Comparison of ENCODE assay signal across 16 cellular contexts in the genomic region with DNA sequence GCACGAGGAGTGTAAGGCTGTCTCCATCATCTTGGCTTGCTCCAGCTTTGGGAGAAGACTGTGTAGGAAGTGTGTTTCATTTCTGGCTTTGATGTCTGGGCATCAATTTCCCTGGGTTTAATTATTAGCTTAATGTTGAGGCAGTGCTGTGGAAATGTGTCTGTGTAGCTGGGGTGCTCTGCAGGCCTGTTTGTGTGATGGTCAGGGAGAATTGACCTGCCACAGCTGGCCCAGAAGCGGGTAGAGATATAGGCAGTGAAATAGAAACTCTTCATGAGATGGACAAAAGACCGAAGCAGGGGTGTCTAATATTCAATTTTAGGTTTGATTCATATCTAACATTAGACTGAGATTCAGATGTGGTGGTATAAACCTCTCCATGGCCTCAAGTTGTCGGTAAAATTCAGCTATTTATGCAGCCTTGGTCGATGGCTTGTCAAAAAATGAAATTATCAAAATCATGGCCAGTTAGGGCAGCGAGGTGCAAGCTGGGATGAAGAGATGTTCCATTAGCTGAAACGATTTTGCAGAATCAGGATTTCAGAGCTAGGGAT.
DNase-seq lines count a peak whose midpoint lies in the region; ATAC-seq, FAIRE-seq and TF ChIP-seq lines count a peak whose summit lies in the region.
"Had no signal": no experiment of that assay in that cellular context is flagged by ENCODE, and none has a peak within 500 bp of the region (broad histone marks: within the 10 kb centered on the region; RNA-seq: fewer than 3 reads in every experiment).

No MANE protein-coding gene starts in this region.

- H3K79me2 ChIP-seq in H9 (ENCODE audit: insufficient read depth, low read length) = no peaks in the 10 kb centered on the region

- H3K14ac ChIP-seq in mesenchymal stem cell (ENCODE audit: low read length in 2 of 2) (no peak overlapping the region), H9 (ENCODE audit: insufficient read depth, low read length) (no peak overlapping the region)

- no peak overlapping the region for H3K4me2 ChIP-seq in mesenchymal stem cell (ENCODE audit: low read length, poor library complexity, severe bottlenecking)
- H3K4me2 ChIP-seq in H9 (ENCODE audit: insufficient read depth, insufficient read length, low read length) = no peak overlapping the region

- H3K4me1 ChIP-seq in body of pancreas (peaks cover 7% of the 10 kb centered on the region), mesenchymal stem cell (ENCODE audit: control insufficient read depth, insufficient read depth, low read depth, low read length) (peaks cover 2% of the 10 kb centered on the region), small intestine (ENCODE audit: control insufficient read depth in 2 of 2, insufficient read depth in 1 of 2, low read depth in 1 of 2, low read length in 1 of 2) (no peaks in the 10 kb centered on the region), H9 (ENCODE audit: insufficient read depth, low read length) (0 out of 2 replicates have a peak, but pooled peaks cover 2% of the 10 kb centered on the region)
- H3K4me1 ChIP-seq: Peyer's patch had no signal

- no peaks in the 10 kb centered on the region for H3K23me2 ChIP-seq in H9 (ENCODE audit: insufficient read length, low read depth, low read length, poor library complexity, severe bottlenecking)

- H2AFZ ChIP-seq in mesenchymal stem cell (ENCODE audit: low read depth, low read length) (no peak overlapping the region), H9 (ENCODE audit: low read length) (no peak overlapping the region)

- H4K20me1 ChIP-seq in H9 (ENCODE audit: control insufficient read depth, insufficient read depth, insufficient read length) = no peaks in the 10 kb centered on the region

- H2AK5ac ChIP-seq in mesenchymal stem cell (ENCODE audit: low read length, severe bottlenecking) (no peak overlapping the region), H9 (ENCODE audit: insufficient read length, low read length) (no peak overlapping the region)

- no peak overlapping the region for H3K27ac Mint-ChIP-seq in activated T-cell treated with anti-CD3 and anti-CD28 coated beads, Interleukin-2, amount 50 U/mL, for 72 hours
- no peak overlapping the region for H3K27ac Mint-ChIP-seq in H9
- H3K27ac Mint-ChIP-seq: CD8-positive, alpha-beta T cell had no signal

- intact Hi-C loops in body of pancreas (cut with DNase I) = no loop called here

- H3K4me3 ChIP-seq in body of pancreas (no peak overlapping the region), mesenchymal stem cell (ENCODE audit: insufficient read depth in 1 of 2, low read depth in 1 of 2, low read length in 2 of 2) (no peak overlapping the region), small intestine (ENCODE audit: low read depth in 1 of 2, low read length in 2 of 2) (no peak overlapping the region)
- H3K4me3 ChIP-seq: Peyer's patch had no signal

- H2BK15ac ChIP-seq in mesenchymal stem cell (ENCODE audit: low read depth, poor library complexity, severe bottlenecking) (no peak overlapping the region), H9 (ENCODE audit: low read depth, low read length) (no peak overlapping the region)

- no peak overlapping the region for H3K56ac ChIP-seq in H9 (ENCODE audit: insufficient read length, low read depth, low read length)

- H3K4me1 Mint-ChIP-seq in activated T-cell treated with anti-CD3 and anti-CD28 coated beads, Interleukin-2, amount 50 U/mL, for 72 hours (ENCODE audit: low read depth) = no peaks in the 10 kb centered on the region
- H3K4me1 Mint-ChIP-seq in H9 = peaks cover 9 to 10% of the 10 kb centered on the region in 2 experiments

- H3K36me3 ChIP-seq in body of pancreas (replicated peaks in 1 of 2; ENCODE audit: insufficient read depth in 1 of 2, low read depth in 2 of 2) = no peaks in the 10 kb centered on the region
- peaks cover 0 to 16% of the 10 kb centered on the region in 2 experiments for H3K36me3 ChIP-seq in mesenchymal stem cell (ENCODE audit: control insufficient read depth in 1 of 2, insufficient read depth in 2 of 2, low read depth in 1 of 2, low read length in 2 of 2)
- no peaks in the 10 kb centered on the region for H3K36me3 ChIP-seq in small intestine (ENCODE audit: control insufficient read depth in 2 of 2, insufficient read depth in 2 of 2, low read length in 2 of 2)
- H3K36me3 ChIP-seq: Peyer's patch had no signal

- FAIRE-seq in small intestine (lab: Jason Lieb, UNC) (no peak), GM19239 (lab: Jason Lieb, UNC) (no peak)

- no peaks in the 10 kb centered on the region for H3K9me3 ChIP-seq in body of pancreas
- peaks cover 23% of the 10 kb centered on the region for H3K9me3 ChIP-seq in mesenchymal stem cell (ENCODE audit: control insufficient read depth, low read length)
- H3K9me3 ChIP-seq in small intestine (ENCODE audit: control insufficient read depth, low read depth) = no peaks in the 10 kb centered on the region
- peaks cover 8% of the 10 kb centered on the region for H3K9me3 ChIP-seq in H9 (ENCODE audit: control insufficient read depth, low read depth, low read length)
- H3K9me3 ChIP-seq: Peyer's patch had no signal

- H4K5ac ChIP-seq in H9 (ENCODE audit: insufficient read length, low read depth, low read length) = no peak overlapping the region

- H3T11ph ChIP-seq in H9 (ENCODE audit: low read length) = no peak overlapping the region

- no peaks in the 10 kb centered on the region for H3K27me3 ChIP-seq in body of pancreas
- H3K27me3 ChIP-seq in mesenchymal stem cell (ENCODE audit: control insufficient read depth in 1 of 2, insufficient read depth in 1 of 2, low read length in 2 of 2) = no peaks in the 10 kb centered on the region
- H3K27me3 ChIP-seq in small intestine (ENCODE audit: control insufficient read depth in 2 of 2, insufficient read depth in 2 of 2, low read length in 2 of 2) = no peaks in the 10 kb centered on the region
- no peaks in the 10 kb centered on the region for H3K27me3 ChIP-seq in H9 (ENCODE audit: insufficient read depth, low read length)
- H3K27me3 ChIP-seq: Peyer's patch had no signal

- TF ChIP-seq CTCF in body of pancreas (IDR thresholded peaks at IDR 0.05) (no peak), H9 (conservative IDR thresholded peaks at IDR 0.05) (no peak)

- H2BK12ac ChIP-seq in mesenchymal stem cell (ENCODE audit: low read length in 2 of 2) (no peak overlapping the region), H9 (ENCODE audit: insufficient read length, low read depth, low read length) (no peak overlapping the region)

- H4K91ac ChIP-seq in mesenchymal stem cell (ENCODE audit: low read length) = no peak overlapping the region
- no peak overlapping the region for H4K91ac ChIP-seq in H9 (ENCODE audit: insufficient read length, low read depth, low read length)

- H3K27ac ChIP-seq in body of pancreas (no peak overlapping the region), mesenchymal stem cell (ENCODE audit: low read length, poor library complexity, severe bottlenecking) (no peak overlapping the region), small intestine (ENCODE audit: low read depth in 1 of 2, low read length in 1 of 2) (peak overlapping the region in 1 of 2 donors; percentile 21), H9 (ENCODE audit: insufficient read length, low read depth, low read length) (no peak overlapping the region)
- H3K27ac ChIP-seq: Peyer's patch had no signal

- no peak overlapping the region for H2BK20ac ChIP-seq in H9 (ENCODE audit: low read depth, low read length, poor library complexity, severe bottlenecking)

- peaks cover 12 to 16% of the 10 kb centered on the region in 2 donors for H3K36me3 Mint-ChIP-seq in activated T-cell treated with anti-CD3 and anti-CD28 coated beads, Interleukin-2, amount 50 U/mL, for 72 hours (ENCODE audit: insufficient read depth in 2 of 2)
- H3K36me3 Mint-ChIP-seq in H9 (ENCODE audit: insufficient read depth in 1 of 3, low read depth in 3 of 3) = peaks cover 0 to 19% (median 9%) of the 10 kb centered on the region in 3 experiments; a peak in 5 of 7 replicates
- H3K36me3 Mint-ChIP-seq: CD8-positive, alpha-beta T cell had no signal

- peaks cover 11 to 13% of the 10 kb centered on the region in 2 donors for H3K9me3 Mint-ChIP-seq in activated T-cell treated with anti-CD3 and anti-CD28 coated beads, Interleukin-2, amount 50 U/mL, for 72 hours
- peaks cover 14 to 21% of the 10 kb centered on the region in 2 experiments for H3K9me3 Mint-ChIP-seq in H9

- no peaks in the 10 kb centered on the region for H3K27me3 Mint-ChIP-seq in activated T-cell treated with anti-CD3 and anti-CD28 coated beads, Interleukin-2, amount 50 U/mL, for 72 hours (ENCODE audit: low read depth)
- H3K27me3 Mint-ChIP-seq in H9 (ENCODE audit: low read depth) = 0 out of 2 replicates have a peak, but pooled peaks cover 1% of the 10 kb centered on the region

- H3K9ac ChIP-seq in mesenchymal stem cell (ENCODE audit: low read length) (peak overlapping the region; percentile 30), H9 (ENCODE audit: extremely low read depth, insufficient read length, low read length) (no peak overlapping the region)

- no peak overlapping the region for H3K23ac ChIP-seq in mesenchymal stem cell (ENCODE audit: low read length in 2 of 2)
- H3K23ac ChIP-seq in H9 (ENCODE audit: insufficient read length, low read depth, low read length) = no peak overlapping the region

- peak; percentile 12 for ATAC-seq in body of pancreas
- ATAC-seq in activated T-cell treated with anti-CD3 and anti-CD28 coated beads, Interleukin-2, amount 50 U/mL, for 72 hours (replicated peaks in 1 of 2) = no peak
- ATAC-seq: CD8-positive, alpha-beta T cell had no signal

- TF ChIP-seq POLR2A in body of pancreas (IDR thresholded peaks at IDR 0.05) = no peak

- DNase-seq in HuH-7 (ENCODE audit: low spot score) (peak; percentile 40), body of pancreas (no peak), mesenchymal stem cell (no peak), small intestine (peak; percentile 14), H9 (no peak), GM19239 (ENCODE audit: insufficient read length, low spot score) (no peak), NCI-H1092 treated with DMSO at 0.1 percent for 48 hours (lab: John Stamatoyannopoulos, UW) (no peak)
- no peak for DNase-seq in activated T-cell treated with anti-CD3 and anti-CD28 coated beads, Interleukin-2, amount 50 U/mL, for 72 hours
- DNase-seq: CD8-positive, alpha-beta T cell; EL; MM.1S; NCI-H1930; NCI-H2171 treated with DMSO at 0.1 percent for 48 hours; NCI-H510A treated with DMSO at 0.1 percent for 48 hours; SHP77 treated with DMSO at 0.1 percent for 48 hours had no signal

- H2BK5ac ChIP-seq in mesenchymal stem cell (ENCODE audit: low read depth, low read length, poor library complexity, severe bottlenecking) (no peak overlapping the region), H9 (ENCODE audit: insufficient read length, low read length) (no peak overlapping the region)

- H2BK120ac ChIP-seq in mesenchymal stem cell (ENCODE audit: low read depth, low read length) = no peak overlapping the region
- H2BK120ac ChIP-seq in H9 (ENCODE audit: low read depth, low read length, poor library complexity, severe bottlenecking) = no peak overlapping the region

- no peaks in the 10 kb centered on the region for H3K79me1 ChIP-seq in mesenchymal stem cell (replicated peaks; ENCODE audit: low read length, poor library complexity, severe bottlenecking)
- H3K79me1 ChIP-seq in H9 (ENCODE audit: insufficient read depth, low read depth, low read length, poor library complexity, severe bottlenecking) = no peaks in the 10 kb centered on the region

- H4K8ac ChIP-seq in mesenchymal stem cell (ENCODE audit: low read length) = no peak overlapping the region
- no peak overlapping the region for H4K8ac ChIP-seq in H9 (replicated peaks; ENCODE audit: insufficient read length, low read depth, low read length)

- H3K18ac ChIP-seq in mesenchymal stem cell (ENCODE audit: low read depth in 1 of 2, low read length in 2 of 2) (no peak overlapping the region), H9 (ENCODE audit: insufficient read length, low read depth, low read length) (no peak overlapping the region)

- no peak overlapping the region for H3K4me3 Mint-ChIP-seq in activated T-cell treated with anti-CD3 and anti-CD28 coated beads, Interleukin-2, amount 50 U/mL, for 72 hours
- no peak overlapping the region; a peak in 1 of 5 replicates for H3K4me3 Mint-ChIP-seq in H9
- H3K4me3 Mint-ChIP-seq: CD8-positive, alpha-beta T cell had no signal

- H3K4ac ChIP-seq in mesenchymal stem cell (ENCODE audit: low read depth in 1 of 2, low read length in 2 of 2) (no peak overlapping the region), H9 (ENCODE audit: low read depth, low read length) (no peak overlapping the region)

- WGBS in body of pancreas, 2 donors = 70 to 71% methylated on average over 7 of the region's 7 CpGs
- WGBS in mesenchymal stem cell = 73% methylated on average over 6 of the region's 7 CpGs
- WGBS in small intestine, 3 donors = 71 to 82% (median 74%) methylated on average over 7 of the region's 7 CpGs
- no CpG with 5 or more reads among the region's 7 CpGs for WGBS in H9 (ENCODE audit: extremely low coverage, insufficient read length, low lambda C conversion rate)

Comparison
In these comparisons a context has a peak if more than half of its experiments do, and no peak if none do; other contexts are left out.
1. DNase-seq: peak in HuH-7 (single experiment) and small intestine (single experiment); none in body of pancreas (0 of 4), mesenchymal stem cell (single experiment), activated T-cell treated with anti-CD3 and anti-CD28 coated beads, Interleukin-2, amount 50 U/mL, for 72 hours (0 of 2), H9 (single experiment), GM19239 (single experiment) and NCI-H1092 treated with DMSO at 0.1 percent for 48 hours (single experiment).